In genomic region chrX:111555559-111555958, GRCh38 we compare ENCODE assay signal across 33 cellular contexts. TPM values are rescaled to one million over a fixed set of nuclear protein-coding genes. Genes with fewer than 3 reads are reported as not detected.
"Had no signal": no experiment of that assay in that cellular context is flagged by ENCODE, and none has a peak within 500 bp of the region (broad histone marks: within the 10 kb centered on the region; RNA-seq: fewer than 3 reads in every experiment).

No MANE protein-coding gene starts in this region.

- H3K9me3 ChIP-seq: body of pancreas, gastrocnemius medialis, left lung, lower lobe of right lung, ovary, psoas muscle, sigmoid colon, thoracic aorta had no signal

- H3K9me3 Mint-ChIP-seq: activated CD4-positive, alpha-beta memory T cell treated with anti-CD3 and anti-CD28 coated beads for 36 hours; activated naive CD4-positive, alpha-beta T cell treated with anti-CD3 and anti-CD28 coated beads, Interleukin-2, amount 50 U/mL, for 72 hours; activated T-cell treated with anti-CD3 and anti-CD28 coated beads, Interleukin-2, amount 50 U/mL, for 24 hours; activated T-helper 17 cell treated with anti-CD3 and anti-CD28 coated beads, Interleukin-2, amount 50 U/mL, for 72 hours; stimulated activated effector memory CD8-positive, alpha-beta T cell treated with anti-CD3 and anti-CD28 coated beads, Interleukin-12 subunit alpha, Interleukin-12 subunit beta, amount 100 ng/mL, for 72 hours; stimulated activated naive CD8-positive, alpha-beta T cell treated with anti-CD3 and anti-CD28 coated beads, Interleukin-15, Interleukin-2, amounts not matched to agents 100 ng/mL and 50 ng/mL, for 24 hours; T-helper 2 cell treated with Interferon-gamma antibody and Interleukin-4, amounts not matched to agents 5 μg/mL and 100 μg/mL, for 36 hours had no signal

- H3K27ac ChIP-seq: body of pancreas, gastrocnemius medialis, hepatocyte, left lung, lower lobe of right lung, ovary, psoas muscle, sigmoid colon, thoracic aorta, VCaP had no signal

- DNase-seq: activated CD4-positive, alpha-beta memory T cell treated with anti-CD3 and anti-CD28 coated beads for 36 hours; activated CD4-positive, alpha-beta T cell treated with anti-CD3 and anti-CD28 coated beads for 48 hours; activated CD8-positive, alpha-beta memory T cell treated with anti-CD3 and anti-CD28 coated beads, Interleukin-2, amount 50 U/mL, for 48 hours; activated T-cell treated with anti-CD3 and anti-CD28 coated beads, Interleukin-2, amount 50 U/mL, for 24 hours; body of pancreas; effector memory CD4-positive, alpha-beta T cell; erythroblast; gastrocnemius medialis; left lung; lower lobe of right lung; mesenchymal stem cell; natural killer cell; ovary; psoas muscle; sigmoid colon; small intestine; stimulated activated CD4-positive, alpha-beta T cell treated with anti-CD3 and anti-CD28 coated beads, Interleukin-4, amount 100 ng/mL, for 24 hours; T-helper 1 cell; trophoblast cell had no signal

- H3K4me2 ChIP-seq: hepatocyte had no signal

- H3K79me2 ChIP-seq: hepatocyte had no signal

- H3K4me1 ChIP-seq: body of pancreas, gastrocnemius medialis, left lung, lower lobe of right lung, psoas muscle, sigmoid colon had no signal

- H3K4me3 ChIP-seq: body of pancreas, gastrocnemius medialis, hepatocyte, left lung, lower lobe of right lung, ovary, psoas muscle, sigmoid colon, thoracic aorta had no signal

- H3K27me3 ChIP-seq: body of pancreas, hepatocyte, left lung, ovary, sigmoid colon had no signal

- H3K36me3 ChIP-seq: gastrocnemius medialis, left lung, lower lobe of right lung, ovary, sigmoid colon, thoracic aorta had no signal

- H3K27ac Mint-ChIP-seq: activated CD4-positive, alpha-beta memory T cell treated with anti-CD3 and anti-CD28 coated beads for 36 hours; activated naive CD4-positive, alpha-beta T cell treated with anti-CD3 and anti-CD28 coated beads, Interleukin-2, amount 50 U/mL, for 72 hours; activated T-cell treated with anti-CD3 and anti-CD28 coated beads, Interleukin-2, amount 50 U/mL, for 24 hours; activated T-helper 17 cell treated with anti-CD3 and anti-CD28 coated beads, Interleukin-2, amount 50 U/mL, for 72 hours; natural killer cell; stimulated activated effector memory CD8-positive, alpha-beta T cell treated with anti-CD3 and anti-CD28 coated beads, Interleukin-12 subunit alpha, Interleukin-12 subunit beta, amount 100 ng/mL, for 72 hours; stimulated activated naive CD8-positive, alpha-beta T cell treated with anti-CD3 and anti-CD28 coated beads, Interleukin-15, Interleukin-2, amounts not matched to agents 100 ng/mL and 50 ng/mL, for 24 hours; T-helper 2 cell treated with Interferon-gamma antibody and Interleukin-4, amounts not matched to agents 5 μg/mL and 100 μg/mL, for 36 hours had no signal

- H3K4me1 Mint-ChIP-seq: activated T-helper 17 cell treated with anti-CD3 and anti-CD28 coated beads, Interleukin-2, amount 50 U/mL, for 72 hours; natural killer cell; stimulated activated effector memory CD8-positive, alpha-beta T cell treated with anti-CD3 and anti-CD28 coated beads, Interleukin-12 subunit alpha, Interleukin-12 subunit beta, amount 100 ng/mL, for 72 hours had no signal

- H3K36me3 Mint-ChIP-seq: activated CD4-positive, alpha-beta memory T cell treated with anti-CD3 and anti-CD28 coated beads for 36 hours; activated naive CD4-positive, alpha-beta T cell treated with anti-CD3 and anti-CD28 coated beads, Interleukin-2, amount 50 U/mL, for 72 hours; natural killer cell; stimulated activated effector memory CD8-positive, alpha-beta T cell treated with anti-CD3 and anti-CD28 coated beads, Interleukin-12 subunit alpha, Interleukin-12 subunit beta, amount 100 ng/mL, for 72 hours had no signal

- H3K4me3 Mint-ChIP-seq: activated CD4-positive, alpha-beta memory T cell treated with anti-CD3 and anti-CD28 coated beads for 36 hours; activated T-cell treated with anti-CD3 and anti-CD28 coated beads, Interleukin-2, amount 50 U/mL, for 24 hours; activated T-helper 17 cell treated with anti-CD3 and anti-CD28 coated beads, Interleukin-2, amount 50 U/mL, for 72 hours; natural killer cell; stimulated activated effector memory CD8-positive, alpha-beta T cell treated with anti-CD3 and anti-CD28 coated beads, Interleukin-12 subunit alpha, Interleukin-12 subunit beta, amount 100 ng/mL, for 72 hours; stimulated activated naive CD8-positive, alpha-beta T cell treated with anti-CD3 and anti-CD28 coated beads, Interleukin-15, Interleukin-2, amounts not matched to agents 100 ng/mL and 50 ng/mL, for 24 hours; T-helper 2 cell treated with Interferon-gamma antibody and Interleukin-4, amounts not matched to agents 5 μg/mL and 100 μg/mL, for 36 hours had no signal

- H2AFZ ChIP-seq: hepatocyte had no signal

- FAIRE-seq: colon, islet of Langerhans, small intestine, urothelium cell line had no signal

- H3K27me3 Mint-ChIP-seq: activated CD4-positive, alpha-beta memory T cell treated with anti-CD3 and anti-CD28 coated beads for 36 hours; activated T-helper 17 cell treated with anti-CD3 and anti-CD28 coated beads, Interleukin-2, amount 50 U/mL, for 72 hours; stimulated activated naive CD8-positive, alpha-beta T cell treated with anti-CD3 and anti-CD28 coated beads, Interleukin-15, Interleukin-2, amounts not matched to agents 100 ng/mL and 50 ng/mL, for 24 hours had no signal

- ATAC-seq: activated CD4-positive, CD25-positive, alpha-beta regulatory T cell treated with anti-CD3 and anti-CD28 coated beads, Interleukin-2, amount 50 U/mL, for 24 hours; activated naive CD4-positive, alpha-beta T cell treated with anti-CD3 and anti-CD28 coated beads, Interleukin-2, amount 50 U/mL, for 72 hours; activated T-helper 17 cell treated with anti-CD3 and anti-CD28 coated beads, Interleukin-2, amount 50 U/mL, for 72 hours; body of pancreas; gastrocnemius medialis; left lung; lower lobe of right lung; natural killer cell; psoas muscle; stimulated activated effector memory CD8-positive, alpha-beta T cell treated with anti-CD3 and anti-CD28 coated beads, Interleukin-12 subunit alpha, Interleukin-12 subunit beta, amount 100 ng/mL, for 72 hours had no signal

RNA-seq across cellular contexts. Expression of gene SERTM2, which starts 44.1 kb away (rescaled TPM):
- total RNA-seq: activated CD4-positive, alpha-beta memory T cell treated with anti-CD3 and anti-CD28 coated beads for 36 hours; activated naive CD4-positive, alpha-beta T cell treated with anti-CD3 and anti-CD28 coated beads, Interleukin-2, amount 50 U/mL, for 72 hours; activated T-helper 17 cell treated with anti-CD3 and anti-CD28 coated beads, Interleukin-2, amount 50 U/mL, for 72 hours; body of pancreas; dermis microvascular lymphatic vessel endothelial cell; natural killer cell; subcutaneous adipose tissue; thoracic aorta had no signal
- polyA plus RNA-seq: psoas muscle had no signal
